In the genomic region with DNA sequence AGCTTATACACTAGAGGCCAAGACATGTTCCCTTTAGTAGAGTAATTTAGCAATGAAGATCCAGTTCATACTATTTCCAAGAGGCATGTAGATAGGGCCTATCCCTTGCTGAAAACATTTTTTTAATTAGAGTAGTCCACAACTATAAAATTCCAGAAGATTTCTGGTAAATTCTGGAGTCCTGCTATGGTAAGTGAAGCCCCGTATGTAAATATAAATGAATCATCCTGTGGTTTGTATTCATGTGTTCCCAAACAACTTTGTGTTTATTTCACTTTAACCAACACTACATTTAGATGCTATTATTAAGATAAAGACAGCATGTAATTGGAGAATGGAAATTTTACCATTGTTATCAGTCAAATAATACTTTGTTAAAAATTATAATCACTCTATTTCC, we compare ENCODE assay signal across 28 cellular contexts.
"Had no signal": no experiment of that assay in that cellular context is flagged by ENCODE, and none has a peak within 500 bp of the region (broad histone marks: within the 10 kb centered on the region; RNA-seq: fewer than 3 reads in every experiment).

No MANE protein-coding gene starts in this region.

- H3K4me3 Mint-ChIP-seq: naive thymus-derived CD4-positive, alpha-beta T cell; nephron; neural progenitor cell; stimulated activated naive CD8-positive, alpha-beta T cell treated with anti-CD3 and anti-CD28 coated beads, Interleukin-15, amount 100 ng/mL, for 72 hours had no signal

- H3K27me3 ChIP-seq: colonic mucosa, esophagus muscularis mucosa, foreskin keratinocyte, gastroesophageal sphincter, heart left ventricle, hepatocyte, neural progenitor cell, right lobe of liver, thyroid gland had no signal

- H3K27me3 Mint-ChIP-seq: naive thymus-derived CD4-positive, alpha-beta T cell; progenitor cell of endocrine pancreas; stimulated activated naive CD8-positive, alpha-beta T cell treated with anti-CD3 and anti-CD28 coated beads, Interleukin-15, amount 100 ng/mL, for 72 hours had no signal

- H3K9ac ChIP-seq: neural progenitor cell, parathyroid adenoma had no signal

- H3K4me3 ChIP-seq: colonic mucosa, esophagus muscularis mucosa, gastroesophageal sphincter, heart left ventricle, hepatocyte, lung, neural progenitor cell, right lobe of liver, smooth muscle cell, thyroid gland had no signal

- H3K27ac ChIP-seq: colonic mucosa, esophagus muscularis mucosa, foreskin keratinocyte, gastroesophageal sphincter, heart left ventricle, hepatocyte, neural progenitor cell, parathyroid adenoma, right lobe of liver, thyroid gland had no signal

- H3K4me2 ChIP-seq: hepatocyte, neural progenitor cell, smooth muscle cell had no signal

- H3K36me3 ChIP-seq: colonic mucosa, esophagus muscularis mucosa, gastroesophageal sphincter, heart left ventricle, neural progenitor cell, right lobe of liver, thyroid gland had no signal

- H2AFZ ChIP-seq: hepatocyte, parathyroid adenoma had no signal

- H3K27ac Mint-ChIP-seq: nephron; neural progenitor cell; progenitor cell of endocrine pancreas; stimulated activated naive CD8-positive, alpha-beta T cell treated with anti-CD3 and anti-CD28 coated beads, Interleukin-15, amount 100 ng/mL, for 72 hours had no signal

- H3K36me3 Mint-ChIP-seq: neural progenitor cell had no signal

- H3K4me1 Mint-ChIP-seq: nephron, neural progenitor cell had no signal

- H3K79me2 ChIP-seq: hepatocyte, parathyroid adenoma had no signal

- DNase-seq: colonic mucosa; dermis blood vessel endothelial cell; effector memory CD4-positive, alpha-beta T cell; foreskin keratinocyte; heart left ventricle; kidney; mesendoderm; midbrain; naive thymus-derived CD4-positive, alpha-beta T cell; right lobe of liver; stimulated activated CD4-positive, alpha-beta T cell treated with anti-CD3 and anti-CD28 coated beads, Interleukin-12 subunit alpha, Interleukin-12 subunit beta, amount 100 ng/mL, for 4 hours; stimulated activated CD4-positive, alpha-beta T cell treated with anti-CD3 and anti-CD28 coated beads, Interleukin-1b, Interleukin-23, amount 100 ng/mL, for 48 hours; stimulated activated CD4-positive, alpha-beta T cell treated with anti-CD3 and anti-CD28 coated beads, Interleukin-4, amount 100 ng/mL, for 1 hour; stimulated activated CD8-positive, alpha-beta memory T cell treated with anti-CD3 and anti-CD28 coated beads, Interleukin-4, amount 100 ng/mL, for 48 hours; stimulated activated naive CD4-positive, alpha-beta T cell; stimulated activated naive CD8-positive, alpha-beta T cell treated with anti-CD3 and anti-CD28 coated beads, Interleukin-15, amount 100 ng/mL, for 72 hours; thyroid gland; trophoblast cell had no signal

- ATAC-seq: foreskin keratinocyte; gastroesophageal sphincter; heart left ventricle; left lobe of liver; naive thymus-derived CD4-positive, alpha-beta T cell; right lobe of liver; stimulated activated naive CD8-positive, alpha-beta T cell treated with anti-CD3 and anti-CD28 coated beads, Interleukin-15, amount 100 ng/mL, for 72 hours had no signal

- H3K4me1 ChIP-seq: colonic mucosa, esophagus muscularis mucosa, gastroesophageal sphincter, heart left ventricle, neural progenitor cell, parathyroid adenoma, right lobe of liver had no signal

- H3K9me3 ChIP-seq: colonic mucosa, right lobe of liver, thyroid gland had no signal

- H3K9me3 Mint-ChIP-seq: neural progenitor cell had no signal
